In genomic region chr12:12032771-12033588, GRCh38 we compare ENCODE assay signal across 8 cellular contexts. TPM values are rescaled to one million over a fixed set of nuclear protein-coding genes. Genes with fewer than 3 reads are reported as not detected.
DNase-seq lines count a peak whose midpoint lies in the region; ATAC-seq and TF ChIP-seq lines count a peak whose summit lies in the region.

No MANE protein-coding gene starts in this region.

- peak; percentile 89 for TF ChIP-seq CTCF in liver (IDR thresholded peaks at IDR 0.05; ENCODE audit: low read depth, low read length, missing input control)

- H3K9ac ChIP-seq in duodenal mucosa (ENCODE audit: low read depth in 1 of 2, low read length in 2 of 2) = peak overlapping the region; percentile 61 to 64
- H3K9ac ChIP-seq in liver (ENCODE audit: low read depth in 1 of 2, low read length in 2 of 2) = no peak overlapping the region

- H3K4me1 ChIP-seq in duodenal mucosa (ENCODE audit: control insufficient read depth in 1 of 2, insufficient read depth in 2 of 2, low read length in 2 of 2) (peaks cover 9 to 11% of the 10 kb centered on the region in 2 donors), liver (ENCODE audit: control insufficient read depth in 4 of 4, insufficient read depth in 4 of 4, low read length in 3 of 4) (peaks cover 0 to 9% (median 3%) of the 10 kb centered on the region in 4 donors)

- WGBS in liver = 12% methylated on average over 24 of the region's 24 CpGs

- peak overlapping the region; percentile 23 for H3K27ac ChIP-seq in duodenal mucosa (ENCODE audit: low read depth, low read length)
- H3K27ac ChIP-seq in liver (ENCODE audit: low read depth in 1 of 2, low read length in 2 of 2) = peak overlapping the region in 1 of 2 donors; percentile 3

- H3K9me3 ChIP-seq in duodenal mucosa (ENCODE audit: control insufficient read depth in 1 of 2, low read length in 2 of 2) = no peaks in the 10 kb centered on the region
- H3K9me3 ChIP-seq in liver (ENCODE audit: control insufficient read depth in 4 of 4, low read length in 3 of 4) = no peaks in the 10 kb centered on the region

- ATAC-seq in HG02885 (IDR thresholded peaks at IDR 0.05; ENCODE audit: poor library complexity, unreplicated experiment) (peak; percentile 40), GM18511 (IDR thresholded peaks at IDR 0.05; ENCODE audit: unreplicated experiment) (no peak)

- DNase-seq in CMK (ENCODE audit: low read depth) (peak; percentile 62), NCI-H510A (lab: John Stamatoyannopoulos, UW) (peak; percentile 72)
- peak; percentile 68 to 71 for DNase-seq in activated CD4-positive, alpha-beta T cell treated with anti-CD3 and anti-CD28 coated beads, Interleukin-2, amount 50 U/mL, for 4 hours
- peak; percentile 72 for DNase-seq in stimulated activated CD4-positive, alpha-beta T cell treated with anti-CD3 and anti-CD28 coated beads, Interleukin-4, amount 100 ng/mL, for 1 hour

- TF ChIP-seq RAD21 in liver (IDR thresholded peaks at IDR 0.05) = peak; percentile 98

- no peaks in the 10 kb centered on the region for H3K27me3 ChIP-seq in duodenal mucosa (ENCODE audit: control insufficient read depth in 1 of 2, insufficient read depth in 2 of 2, low read length in 2 of 2)
- no peaks in the 10 kb centered on the region for H3K27me3 ChIP-seq in liver (ENCODE audit: control insufficient read depth in 4 of 4, insufficient read depth in 4 of 4, low read length in 3 of 4)

- H3K36me3 ChIP-seq in duodenal mucosa (ENCODE audit: control insufficient read depth in 1 of 2, insufficient read depth in 2 of 2, low read length in 2 of 2) = no peaks in the 10 kb centered on the region
- H3K36me3 ChIP-seq in liver (ENCODE audit: control insufficient read depth in 4 of 4, insufficient read depth in 3 of 4, low read depth in 1 of 4, low read length in 3 of 4) = no peaks in the 10 kb centered on the region

- H3K4me3 ChIP-seq in duodenal mucosa (ENCODE audit: low read depth in 1 of 2, low read length in 2 of 2) (peak overlapping the region; percentile 52 to 74), liver (ENCODE audit: low read depth in 1 of 3, low read length in 3 of 3) (peak overlapping the region; percentile 8 to 38 (median 11))

TF ChIP-seq in liver, 16 proteins besides CTCF, POLR2A, EP300 and RAD21:
- peak; percentile 20 for TF ChIP-seq REST (IDR thresholded peaks at IDR 0.05)
- TF ChIP-seq HNF4A (conservative IDR thresholded peaks at IDR 0.05) = no peak
- no peak for TF ChIP-seq NR2F2 (IDR thresholded peaks at IDR 0.05)
- TF ChIP-seq ZBTB33 (IDR thresholded peaks at IDR 0.05) = no peak
- TF ChIP-seq JUND (IDR thresholded peaks at IDR 0.05) = peak in 1 of 2 donors; percentile 16
- TF ChIP-seq MAX (IDR thresholded peaks at IDR 0.05) = peak; percentile 35
- no peak for TF ChIP-seq GABPA (IDR thresholded peaks at IDR 0.05 in 1 of 2, conservative IDR thresholded peaks at IDR 0.05 in 1 of 2)
- no peak for TF ChIP-seq YY1 (IDR thresholded peaks at IDR 0.05)
- TF ChIP-seq ATF3 (IDR thresholded peaks at IDR 0.05) = no peak
TF ChIP-seq in liver: peak in this region for 3.

RNA-seq across cellular contexts. Expression of gene BCL2L14, which starts 37.8 kb away (rescaled TPM):
- total RNA-seq in liver = 1 to 10 TPM in 1 of 2 donors, under 1 TPM in 1; 0.17 to 2.5 TPM
- under 1 TPM; 0.15 to 0.21 TPM for polyA plus RNA-seq in liver

Comparison
In these comparisons a context has a peak if more than half of its experiments do, and no peak if none do; other contexts are left out.
1. H3K9ac ChIP-seq: peak in duodenal mucosa (2 of 2); none in liver (0 of 2).
2. Peak in every context shown above with its lines, with median percentiles within 50 percentile points of each other: DNase-seq.